ENCODE assay signal across 13 cellular contexts in the genomic region with DNA sequence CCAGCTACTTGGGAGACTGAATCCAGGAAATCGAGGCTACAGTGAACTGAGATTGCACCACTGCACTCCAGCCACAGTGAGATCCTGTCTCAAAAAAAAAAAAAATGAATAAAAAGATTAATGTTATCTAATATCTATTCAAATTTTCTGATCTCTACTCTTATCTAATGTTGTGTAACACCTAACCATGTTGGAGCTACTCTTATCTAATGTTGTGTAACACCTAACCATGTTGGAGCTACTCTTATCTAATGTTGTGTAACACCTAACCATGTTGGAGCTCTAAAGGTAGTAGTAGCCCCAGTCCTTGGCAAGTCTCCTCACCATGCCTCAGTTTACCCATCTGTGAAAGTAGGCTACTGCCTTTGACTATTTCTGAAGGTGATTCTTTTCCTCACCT. TPM values are rescaled to one million over a fixed set of nuclear protein-coding genes. Genes with fewer than 3 reads are reported as not detected.
DNase-seq lines count a peak whose midpoint lies in the region; ATAC-seq, FAIRE-seq and TF ChIP-seq lines count a peak whose summit lies in the region.
"Not testable (repeated sequence)": the region's sequence is repeated elsewhere in the genome, so short reads cannot be mapped to it uniquely, and the experiment has no call there.
"Had no signal": no experiment of that assay in that cellular context is flagged by ENCODE, and none has a peak within 500 bp of the region (broad histone marks: within the 10 kb centered on the region; RNA-seq: fewer than 3 reads in every experiment).

No MANE protein-coding gene starts in this region.

- H3K27ac Mint-ChIP-seq in nephron progenitor cell, type B pancreatic cell: not testable (repeated sequence)

- not testable (repeated sequence) for H2AK9ac ChIP-seq in IMR-90 (replicated peaks; ENCODE audit: low read depth, low read length, poor library complexity)

- H3K9me3 Mint-ChIP-seq in nephron progenitor cell, type B pancreatic cell: not testable (repeated sequence)

- H3K79me2 ChIP-seq in hepatocyte; HepG2 (ENCODE audit: insufficient read depth, low read length): not testable (repeated sequence)

- H2AK5ac ChIP-seq in IMR-90 (ENCODE audit: low read depth, low read length) = not testable (repeated sequence)

- not testable (repeated sequence) for TF ChIP-seq POLR2A in IMR-90 (IDR thresholded peaks at IDR 0.05; ENCODE audit: low read depth, low read length); body of pancreas (IDR thresholded peaks at IDR 0.05); HepG2 (IDR thresholded peaks at IDR 0.05; ENCODE audit: insufficient read depth in 1 of 2, low read depth in 2 of 2, low read length in 2 of 2)

- not testable (repeated sequence) for H3K14ac ChIP-seq in IMR-90 (replicated peaks; ENCODE audit: low read depth, low read length)

- not testable (repeated sequence) for H3K27me3 Mint-ChIP-seq in nephron progenitor cell (ENCODE audit: low read depth, poor library complexity)
- peaks cover 40% of the 10 kb centered on the region for H3K27me3 Mint-ChIP-seq in type B pancreatic cell

- H3K9me2 ChIP-seq in hepatocyte (replicated peaks; ENCODE audit: insufficient read depth) = not testable (repeated sequence)

- not testable (repeated sequence) for H2BK15ac ChIP-seq in IMR-90 (ENCODE audit: low read depth, low read length)

- H3K27me3 ChIP-seq in IMR-90 (ENCODE audit: control insufficient read depth, insufficient read depth, low read length); body of pancreas; HepG2 (ENCODE audit: control insufficient read depth in 1 of 2, insufficient read depth in 2 of 2, low read length in 2 of 2): not testable (repeated sequence)
- peaks cover 20% of the 10 kb centered on the region for H3K27me3 ChIP-seq in hepatocyte

- DNase-seq in IMR-90; body of pancreas; hepatocyte (ENCODE audit: low spot score); HepG2 (ENCODE audit: low spot score); nephron progenitor cell; type B pancreatic cell (ENCODE audit: extremely low spot score, unreplicated experiment): not testable (repeated sequence)

- not testable (repeated sequence) for H2BK120ac ChIP-seq in IMR-90 (ENCODE audit: low read depth, low read length)

- POLR2A ChIA-PET in IMR-90 (lab: Charles Lee; ENCODE audit: unreplicated experiment); HepG2 (lab: Yijun Ruan, JAX): not testable (repeated sequence)

- not testable (repeated sequence) for ATAC-seq in IMR-90 (ENCODE audit: low read depth); HepG2
- ATAC-seq in body of pancreas = peak; percentile 53

- H3K9me3 ChIP-seq in ES-I3 (ENCODE audit: control insufficient read depth, insufficient read depth, low read length); body of pancreas; hepatocyte (ENCODE audit: low read depth); HepG2 (ENCODE audit: low read length): not testable (repeated sequence)
- H3K9me3 ChIP-seq in IMR-90 (ENCODE audit: control insufficient read depth, insufficient read depth, low read length) = peaks cover 10% of the 10 kb centered on the region; the same call in 1 of the 2 replicates

- H3K36me3 ChIP-seq in ES-I3 (ENCODE audit: insufficient read depth, low read length); IMR-90 (ENCODE audit: control insufficient read depth, insufficient read depth, low read length); body of pancreas (replicated peaks in 1 of 2; ENCODE audit: insufficient read depth in 1 of 2, low read depth in 2 of 2); hepatocyte (replicated peaks; ENCODE audit: insufficient read depth, low read depth); HepG2 (replicated peaks in 1 of 2; ENCODE audit: control insufficient read depth in 1 of 2, insufficient read depth in 2 of 2, low read length in 2 of 2): not testable (repeated sequence)

- whole genome bisulfite sequencing in IMR-90 (ENCODE audit: extremely low coverage in 2 of 2, insufficient read length in 1 of 2), 2 experiments = no CpG with 5 or more reads among the region's 1 CpG
- 44 to 75% methylated on average over 1 of the region's 1 CpG for WGBS in body of pancreas, 2 donors
- WGBS in hepatocyte (ENCODE audit: low lambda C conversion rate, missing lambda C conversion rate) = 61% methylated on average over 1 of the region's 1 CpG
- 35% methylated on average over 1 of the region's 1 CpG for WGBS in HepG2 (ENCODE audit: low lambda C conversion rate)

- not testable (repeated sequence) for H4K20me1 ChIP-seq in IMR-90 (ENCODE audit: insufficient read depth, low read length); hepatocyte (ENCODE audit: insufficient read depth, poor library complexity, severe bottlenecking); HepG2 (ENCODE audit: insufficient read depth, low read length)

- peak overlapping the region; percentile 78 for H3K4me3 Mint-ChIP-seq in nephron progenitor cell
- peak overlapping the region; percentile 72 for H3K4me3 Mint-ChIP-seq in type B pancreatic cell

- H3K4me3 ChIP-seq in IMR-90 (ENCODE audit: insufficient read depth, low read depth, low read length); body of pancreas; hepatocyte; HepG2 (replicated peaks in 1 of 3; ENCODE audit: insufficient read depth in 1 of 3, low read depth in 2 of 3, low read length in 3 of 3): not testable (repeated sequence)

- H3K9me1 ChIP-seq in IMR-90 (ENCODE audit: insufficient read depth, low read length) = not testable (repeated sequence)

- H3K23ac ChIP-seq in IMR-90 (ENCODE audit: low read depth, low read length) = not testable (repeated sequence)

- not testable (repeated sequence) for TF ChIP-seq EP300 in HepG2 (IDR thresholded peaks at IDR 0.05; ENCODE audit: low read depth in 2 of 2, low read length in 2 of 2); HepG2 (CRISPR knock-in tag; IDR thresholded peaks at IDR 0.05; ENCODE audit: borderline replicate concordance)

- TF ChIP-seq CTCF in IMR-90 (conservative IDR thresholded peaks at IDR 0.05; ENCODE audit: low read depth, low read length); body of pancreas (IDR thresholded peaks at IDR 0.05); hepatocyte (IDR thresholded peaks at IDR 0.05; ENCODE audit: poor library complexity); HepG2 (CRISPR knock-in tag; IDR thresholded peaks at IDR 0.05); nephron progenitor cell (IDR thresholded peaks at IDR 0.05); type B pancreatic cell (conservative IDR thresholded peaks at IDR 0.05): not testable (repeated sequence)

- H3K18ac ChIP-seq in IMR-90 (ENCODE audit: low read depth, low read length) = not testable (repeated sequence)

- intact Hi-C loops in IMR-90 (cut with micrococcal nuclease); body of pancreas (cut with DNase I); HepG2 (cut with micrococcal nuclease; ENCODE audit: unreplicated experiment): not testable (repeated sequence)

- not testable (repeated sequence) for FAIRE-seq in HepG2 (lab: Jason Lieb, UNC)

- dilution Hi-C loops in IMR-90 (cut with HindIII; ENCODE audit: low sequenced_read_pairs, unreplicated experiment) = not testable (repeated sequence)

- CTCF ChIA-PET in IMR-90 (lab: Yijun Ruan, JAX); HepG2 (lab: Yijun Ruan, JAX; ENCODE audit: low intra/inter-chr PET ratio, low total read pairs): not testable (repeated sequence)

- H3K4me1 ChIP-seq in ES-I3 (ENCODE audit: insufficient read depth, low read length) = peaks cover 32% of the 10 kb centered on the region
- not testable (repeated sequence) for H3K4me1 ChIP-seq in IMR-90 (ENCODE audit: control insufficient read depth, insufficient read depth, low read length); body of pancreas; hepatocyte (ENCODE audit: insufficient read depth); HepG2 (ENCODE audit: insufficient read depth, low read length)

- H3K4me1 Mint-ChIP-seq in nephron progenitor cell = peaks cover 58% of the 10 kb centered on the region
- peaks cover 22% of the 10 kb centered on the region for H3K4me1 Mint-ChIP-seq in type B pancreatic cell (ENCODE audit: unreplicated experiment)

- not testable (repeated sequence) for H4K91ac ChIP-seq in IMR-90 (ENCODE audit: insufficient read depth, low read depth, low read length)

- not testable (repeated sequence) for H3K4ac ChIP-seq in IMR-90 (ENCODE audit: low read depth, low read length)

- H2AFZ ChIP-seq in IMR-90 (replicated peaks; ENCODE audit: low read length, poor library complexity); hepatocyte; HepG2 (ENCODE audit: low read length): not testable (repeated sequence)

- not testable (repeated sequence) for H4K5ac ChIP-seq in IMR-90 (ENCODE audit: low read depth, low read length)

- not testable (repeated sequence) for H3K4me2 ChIP-seq in IMR-90 (ENCODE audit: low read depth, low read length); HepG2 (ENCODE audit: low read depth, low read length)
- H3K4me2 ChIP-seq in hepatocyte = peak overlapping the region; percentile 50

- not testable (repeated sequence) for H2BK5ac ChIP-seq in IMR-90 (ENCODE audit: low read depth, low read length, poor library complexity, severe bottlenecking)

- not testable (repeated sequence) for H3K56ac ChIP-seq in IMR-90 (ENCODE audit: extremely low read depth, insufficient read depth, low read length)

- not testable (repeated sequence) for H2BK20ac ChIP-seq in IMR-90 (ENCODE audit: low read depth, low read length)

- not testable (repeated sequence) for H3K79me1 ChIP-seq in IMR-90 (ENCODE audit: low read depth in 1 of 2, low read length in 2 of 2)

- in situ Hi-C loops in IMR-90 (cut with MboI; ENCODE audit: low sequenced_read_pairs) = not testable (repeated sequence)
- in situ Hi-C loops in HepG2 (cut with HindIII; ENCODE audit: extremely low pct_ligation_motif_present, low pct_unique_long_range_greater_than_20kb) = loop anchor here (25.0 kb wide), 1 partner anchor 404 kb away; no protein-coding TSS in a partner anchor

- not testable (repeated sequence) for H3K36me3 Mint-ChIP-seq in nephron progenitor cell (ENCODE audit: low read depth); type B pancreatic cell

- H4K8ac ChIP-seq in IMR-90 (ENCODE audit: low read depth in 2 of 2, low read length in 2 of 2) = not testable (repeated sequence)

- BruUV-seq in IMR-90 (replicated peaks; lab: Mats Ljungman, UMichigan); HepG2 (replicated peaks; lab: Mats Ljungman, UMichigan): not testable (repeated sequence)

- not testable (repeated sequence) for TF ChIP-seq RAD21 in IMR-90 (IDR thresholded peaks at IDR 0.05; ENCODE audit: low read length); HepG2 (CRISPR knock-in tag; IDR thresholded peaks at IDR 0.05)

- H3K27ac ChIP-seq in IMR-90 (ENCODE audit: insufficient read depth, low read length); body of pancreas; hepatocyte; HepG2 (ENCODE audit: extremely low read length, insufficient read depth, low read length): not testable (repeated sequence)

- H3K9ac ChIP-seq in ES-I3 (ENCODE audit: low read depth, low read length) = peak overlapping the region; percentile 69; the same call in 1 of the 2 replicates
- H3K9ac ChIP-seq in IMR-90 (ENCODE audit: low read depth, low read length); HepG2 (ENCODE audit: insufficient read depth, low read depth, low read length): not testable (repeated sequence)

RNA-seq across cellular contexts. Expression of gene SRRM4, which starts 26.9 kb away (rescaled TPM):
- total RNA-seq in IMR-90 (2012; rRNA removed) (not detected in 2 replicates), body of pancreas (not detected), hepatocyte (0.03 and 0.08 TPM in 2 replicates), HepG2 (2016; rRNA removed; fragmentation: Illumina TruSeq; extraction: Trizol) (not detected in 2 replicates), type B pancreatic cell (ENCODE audit: low replicate concordance) (1.1 and 1.4 TPM in 2 replicates)
- polyA plus RNA-seq in IMR-90 (2012; rRNA removed) (not detected in 2 replicates), hepatocyte (0.01 and 0.05 TPM in 2 replicates), HepG2 (2011; rRNA removed) (not detected in 2 replicates)
- not detected in 2 replicates for polyA plus RNA-seq in IMR-90 (2012; cell fraction: cytosol; rRNA removed)
- polyA plus RNA-seq in IMR-90 (2012; cell fraction: nucleus; rRNA removed; ENCODE audit: low replicate concordance) = under 0.01 and 0.01 TPM in 2 replicates
- not detected in 2 replicates for total RNA-seq in HepG2 (2016; cell fraction: cytosol; rRNA removed; fragmentation: Illumina TruSeq; extraction: Trizol; ENCODE audit: low read depth)
- not detected in 2 replicates for total RNA-seq in HepG2 (2016; cell fraction: insoluble cytoplasmic fraction; rRNA removed; fragmentation: Illumina TruSeq; extraction: Trizol)
- total RNA-seq in HepG2 (2016; cell fraction: membrane; rRNA removed; fragmentation: Illumina TruSeq; extraction: Trizol) = not detected in 2 replicates
- total RNA-seq in HepG2 (2016; cell fraction: nucleus; rRNA removed; fragmentation: Illumina TruSeq; extraction: Trizol) = not detected in 2 replicates
- not detected in 2 replicates for polyA plus RNA-seq in HepG2 (2011; cell fraction: cytosol; rRNA removed)
- polyA plus RNA-seq in HepG2 (2011; cell fraction: nucleus; rRNA removed) = not detected in 2 replicates
- not detected in 2 replicates for polyA plus RNA-seq in HepG2 (2012)
- not detected in 2 replicates for polyA plus RNA-seq in HepG2 (2016; cell fraction: cytosol; fragmentation: Illumina TruSeq; extraction: Trizol; ENCODE audit: low read depth)
- not detected in 2 replicates for polyA plus RNA-seq in HepG2 (2016; cell fraction: insoluble cytoplasmic fraction; fragmentation: Illumina TruSeq; extraction: Trizol; ENCODE audit: low read depth)
- polyA plus RNA-seq in HepG2 (2016; cell fraction: membrane; fragmentation: Illumina TruSeq; extraction: Trizol; ENCODE audit: low read depth) = not detected in 2 replicates
- not detected in 2 replicates for polyA plus RNA-seq in HepG2 (2016; cell fraction: nucleus; fragmentation: Illumina TruSeq; extraction: Trizol; ENCODE audit: insufficient read depth, low read depth)
- polyA minus RNA-seq in HepG2 (2011; rRNA and poly(A)+ RNA removed; ENCODE audit: low replicate concordance) = 0.75 TPM in 1 of 2 replicates, not detected in the other
- not detected in 2 replicates for polyA minus RNA-seq in HepG2 (2011; cell fraction: cytosol; rRNA and poly(A)+ RNA removed)
- polyA minus RNA-seq in HepG2 (2011; cell fraction: nucleus; rRNA and poly(A)+ RNA removed) = not detected in 2 replicates
- total RNA-seq: CD8-positive, alpha-beta T cell had no signal
- polyA plus RNA-seq: A549, AG04450, BJ, CD14-positive monocyte, IgD-negative memory B cell had no signal
